Comparison of ENCODE assay signal across 8 cellular contexts in genomic region chr9:127396253-127396807, GRCh38. TPM values are rescaled to one million over a fixed set of nuclear protein-coding genes. Genes with fewer than 3 reads are reported as not detected.
DNase-seq lines count a peak whose midpoint lies in the region; ATAC-seq, FAIRE-seq and TF ChIP-seq lines count a peak whose summit lies in the region.

No MANE protein-coding gene starts in this region.

- no peaks in the 10 kb centered on the region; a peak in 1 of 5 replicates for H3K27me3 ChIP-seq in K562 (ENCODE audit: control insufficient read depth in 2 of 2, insufficient read depth in 2 of 2, low read length in 2 of 2)

- H3K27ac ChIP-seq in K562 (ENCODE audit: extremely low read depth, low read depth, low read length), result no peak overlapping the region
- no peak overlapping the region for H3K27ac ChIP-seq in urinary bladder (ENCODE audit: low read depth)

- in situ Hi-C loops in K562 (cut with MboI) (no loop called here), ACHN (cut with HindIII; ENCODE audit: low pct_ligation_motif_present, low pct_unique_long_range_greater_than_20kb, low sequenced_read_pairs) (no loop called here)

- ATAC-seq in K562 (peak; percentile 10; the same call in 2 of the 3 replicates), memory B cell (ENCODE audit: low read depth) (no peak), HG02870 (IDR thresholded peaks at IDR 0.05; ENCODE audit: unreplicated experiment) (no peak)

- intact Hi-C loops in K562 (cut with micrococcal nuclease), result loop anchor here (5.0 kb wide), 1 partner anchor 179 kb away; no protein-coding TSS in a partner anchor

- peak overlapping the region; percentile 86 for H3K4me2 ChIP-seq in K562 (ENCODE audit: insufficient read depth, low read length)

- peak overlapping the region; percentile 40 for H3K4me3 ChIP-seq in K562
- peak overlapping the region; percentile 24 for H3K4me3 ChIP-seq in urinary bladder (ENCODE audit: low read depth, low read length)

- peak overlapping the region; percentile 60 for H3K4me3 Mint-ChIP-seq in activated naive CD8-positive, alpha-beta T cell
- H3K4me3 Mint-ChIP-seq in activated naive CD8-positive, alpha-beta T cell treated with anti-CD3 and anti-CD28 coated beads for 36 hours, result no peak overlapping the region
- peak overlapping the region; percentile 85 for H3K4me3 Mint-ChIP-seq in memory B cell

- no peaks in the 10 kb centered on the region for H3K9me3 ChIP-seq in K562 (replicated peaks; ENCODE audit: control insufficient read depth, insufficient read depth, low read depth, low read length)

- peaks cover 51% of the 10 kb centered on the region for H3K27me3 Mint-ChIP-seq in activated naive CD8-positive, alpha-beta T cell
- H3K27me3 Mint-ChIP-seq in activated naive CD8-positive, alpha-beta T cell treated with anti-CD3 and anti-CD28 coated beads for 36 hours, result peaks cover 89% of the 10 kb centered on the region
- H3K27me3 Mint-ChIP-seq in memory B cell, result peaks cover 3% of the 10 kb centered on the region

- no peak for TF ChIP-seq CTCF in K562 (IDR thresholded peaks at IDR 0.05 in 2 of 3, conservative IDR thresholded peaks at IDR 0.05 in 1 of 3; ENCODE audit: insufficient read depth in 2 of 3, low read depth in 1 of 3, low read length in 3 of 3)

- no peak for TF ChIP-seq EP300 in K562 (IDR thresholded peaks at IDR 0.05; ENCODE audit: low read length)

- no peak overlapping the region for H3K27ac Mint-ChIP-seq in activated naive CD8-positive, alpha-beta T cell
- H3K27ac Mint-ChIP-seq in activated naive CD8-positive, alpha-beta T cell treated with anti-CD3 and anti-CD28 coated beads for 36 hours, result no peak overlapping the region
- H3K27ac Mint-ChIP-seq in memory B cell, result no peak overlapping the region

- H3K4me1 ChIP-seq in K562 (replicated peaks in 1 of 2; ENCODE audit: control insufficient read depth in 2 of 2, insufficient read depth in 2 of 2, low read length in 2 of 2) (peaks cover 17 to 25% of the 10 kb centered on the region in 2 experiments; a peak in 3 of 5 replicates), urinary bladder (ENCODE audit: insufficient read depth) (no peaks in the 10 kb centered on the region)

- POLR2A ChIA-PET in K562 (lab: Yijun Ruan, JAX), result interaction anchor here (0.7 to 1.7 kb wide), 8 partner anchors 11 to 517 kb away, joined by 3 to 7 read pairs (median 4); partner anchors contain the start of genes LRSAM1, RPL12 and ZNF79

- no peak for FAIRE-seq in K562 (lab: Jason Lieb, UNC)

- TF ChIP-seq POLR2A in K562 (conservative IDR thresholded peaks at IDR 0.05), result no peak

- WGBS in K562 (ENCODE audit: insufficient coverage, low coverage, missing lambda C conversion rate), result 1% methylated on average over 27 of the region's 27 CpGs
- 5% methylated on average over 27 of the region's 27 CpGs for WGBS in urinary bladder

- no peaks in the 10 kb centered on the region for H3K79me2 ChIP-seq in K562 (ENCODE audit: control insufficient read depth, insufficient read depth, low read length)

- H4K20me1 ChIP-seq in K562 (replicated peaks; ENCODE audit: control insufficient read depth, insufficient read depth, low read length), result peaks cover 4% of the 10 kb centered on the region; the same call in 1 of the 2 replicates

- H3K9me3 Mint-ChIP-seq in activated naive CD8-positive, alpha-beta T cell (ENCODE audit: low read depth), result no peaks in the 10 kb centered on the region
- no peaks in the 10 kb centered on the region for H3K9me3 Mint-ChIP-seq in activated naive CD8-positive, alpha-beta T cell treated with anti-CD3 and anti-CD28 coated beads for 36 hours
- H3K9me3 Mint-ChIP-seq in memory B cell, result no peaks in the 10 kb centered on the region

- TF ChIP-seq RAD21 in K562 (CRISPR knock-in tag; conservative IDR thresholded peaks at IDR 0.05 in 1 of 2, IDR thresholded peaks at IDR 0.05 in 1 of 2), result no peak

- H3K4me1 Mint-ChIP-seq in activated naive CD8-positive, alpha-beta T cell (ENCODE audit: low read depth), result peaks cover 12% of the 10 kb centered on the region
- peaks cover 11% of the 10 kb centered on the region for H3K4me1 Mint-ChIP-seq in activated naive CD8-positive, alpha-beta T cell treated with anti-CD3 and anti-CD28 coated beads for 36 hours
- H3K4me1 Mint-ChIP-seq in memory B cell, result peaks cover 9% of the 10 kb centered on the region

- BruUV-seq in K562 (replicated peaks; lab: Mats Ljungman, UMichigan), result no TSS peak

- H3K36me3 Mint-ChIP-seq in activated naive CD8-positive, alpha-beta T cell, result no peaks in the 10 kb centered on the region
- no peaks in the 10 kb centered on the region for H3K36me3 Mint-ChIP-seq in activated naive CD8-positive, alpha-beta T cell treated with anti-CD3 and anti-CD28 coated beads for 36 hours
- no peaks in the 10 kb centered on the region for H3K36me3 Mint-ChIP-seq in memory B cell

- no peaks in the 10 kb centered on the region for H3K36me3 ChIP-seq in K562 (ENCODE audit: control insufficient read depth, insufficient read depth, low read length)
- H3K36me3 ChIP-seq in urinary bladder (ENCODE audit: insufficient read depth), result no peaks in the 10 kb centered on the region

- peak overlapping the region; percentile 96 for H2AFZ ChIP-seq in K562 (ENCODE audit: low read depth, low read length)

- CTCF ChIA-PET in K562 (lab: Yijun Ruan, JAX; ENCODE audit: low intra/inter-chr PET ratio), result no interaction called here

- no peak for DNase-seq in activated naive CD8-positive, alpha-beta T cell treated with anti-CD3 and anti-CD28 coated beads for 36 hours
- DNase-seq in K562 (ENCODE audit: extremely low read depth in 1 of 4, low spot score in 3 of 4) (no peak), memory B cell (ENCODE audit: low spot score in 2 of 2) (no peak), ACHN (no peak), HCEC 1CT (no peak)

- no peaks in the 10 kb centered on the region for H3K9me1 ChIP-seq in K562 (ENCODE audit: control insufficient read depth, insufficient read depth, low read length)

- H3K9ac ChIP-seq in K562 (ENCODE audit: insufficient read depth in 1 of 2, low read depth in 2 of 2, low read length in 2 of 2), result peak overlapping the region in 1 of 2 experiments; percentile 76; a peak in 2 of 4 replicates

RNA-seq across cellular contexts. Expression of gene SLC2A8, which starts 0.6 kb away (rescaled TPM):
- 1 to 10 TPM; 1.0 to 1.9 TPM for total RNA-seq in activated naive CD8-positive, alpha-beta T cell treated with anti-CD3 and anti-CD28 coated beads for 36 hours
- total RNA-seq in K562 (2011; cell fraction: chromatin; rRNA removed; ENCODE audit: low replicate concordance), result 9.0 and 31.6 TPM in 2 replicates
- total RNA-seq in K562 (2011; cell fraction: nucleolus; rRNA removed), result 24.8 and 24.9 TPM in 2 replicates
- 12.1 and 16.1 TPM in 2 replicates for total RNA-seq in K562 (2011; cell fraction: nucleoplasm; rRNA removed)
- 9.7 and 12.6 TPM in 2 replicates for total RNA-seq in K562 (2014; rRNA removed)
- total RNA-seq in K562 (2014; rRNA removed; fragmentation: Illumina TruSeq; extraction: Trizol), result 1.6 and 2.4 TPM in 2 replicates
- total RNA-seq in K562 (2015; rRNA removed; fragmentation: Illumina TruSeq; extraction: Trizol), result 5.2 and 6.7 TPM in 2 replicates
- total RNA-seq in K562 (2021), result 10.3 and 12.9 TPM in 2 replicates
- 5.4 and 8.1 TPM in 2 replicates for polyA plus RNA-seq in K562 (2011; rRNA removed)
- 7.3 and 17.7 TPM in 2 replicates for polyA plus RNA-seq in K562 (2011; cell fraction: cytosol; rRNA removed)
- 22.0 and 29.9 TPM in 2 replicates for polyA plus RNA-seq in K562 (2011; cell fraction: nucleus; rRNA removed)
- polyA plus RNA-seq in K562 (2012), result 6.4 and 7.8 TPM in 2 replicates
- 3.6 and 6.2 TPM in 2 replicates for polyA plus RNA-seq in K562 (2014; fragmentation: Illumina TruSeq; extraction: Trizol)
- polyA plus RNA-seq in K562 (2014; fragmentation: Nextera tagmentation; extraction: Ambion mirVana), result 1 to 10 TPM in 1 of 2 experiments, under 1 TPM in 1; 0.13 to 1.1 TPM
- polyA plus RNA-seq in K562 (2014; rRNA removed), result 9.9 and 10.4 TPM in 2 replicates
- 2.7 and 2.9 TPM in 2 replicates for polyA minus RNA-seq in K562 (2011; rRNA and poly(A)+ RNA removed)
- 6.7 and 7.1 TPM in 2 replicates for polyA minus RNA-seq in K562 (2011; cell fraction: cytosol; rRNA and poly(A)+ RNA removed)
- 8.3 and 8.9 TPM in 2 replicates for polyA minus RNA-seq in K562 (2011; cell fraction: nucleus; rRNA and poly(A)+ RNA removed)
- 20.8 TPM for total RNA-seq in urinary bladder
- polyA plus RNA-seq in urinary bladder, result 140 TPM

RNA-seq across cellular contexts. Expression of gene ZNF79, which starts 27.9 kb away (rescaled TPM):
- total RNA-seq in activated naive CD8-positive, alpha-beta T cell treated with anti-CD3 and anti-CD28 coated beads for 36 hours, result 1 to 10 TPM; 7.7 to 8.6 TPM
- total RNA-seq in K562 (2011; cell fraction: chromatin; rRNA removed; ENCODE audit: low replicate concordance), result 23.5 and 37.2 TPM in 2 replicates
- 21.8 and 28.7 TPM in 2 replicates for total RNA-seq in K562 (2011; cell fraction: nucleolus; rRNA removed)
- 13.2 and 19.8 TPM in 2 replicates for total RNA-seq in K562 (2011; cell fraction: nucleoplasm; rRNA removed)
- 6.0 and 6.6 TPM in 2 replicates for total RNA-seq in K562 (2014; rRNA removed)
- 5.3 and 5.6 TPM in 2 replicates for total RNA-seq in K562 (2014; rRNA removed; fragmentation: Illumina TruSeq; extraction: Trizol)
- 6.3 and 7.0 TPM in 2 replicates for total RNA-seq in K562 (2015; rRNA removed; fragmentation: Illumina TruSeq; extraction: Trizol)
- 6.3 and 6.4 TPM in 2 replicates for total RNA-seq in K562 (2021)
- 2.7 and 3.4 TPM in 2 replicates for polyA plus RNA-seq in K562 (2011; rRNA removed)
- polyA plus RNA-seq in K562 (2011; cell fraction: cytosol; rRNA removed), result 2.5 and 2.8 TPM in 2 replicates
- polyA plus RNA-seq in K562 (2011; cell fraction: nucleus; rRNA removed), result 3.9 and 4.7 TPM in 2 replicates
- polyA plus RNA-seq in K562 (2012), result 3.0 and 3.1 TPM in 2 replicates
- 4.1 and 4.3 TPM in 2 replicates for polyA plus RNA-seq in K562 (2014; fragmentation: Illumina TruSeq; extraction: Trizol)
- under 1 TPM; 0.62 to 0.70 TPM for polyA plus RNA-seq in K562 (2014; fragmentation: Nextera tagmentation; extraction: Ambion mirVana)
- polyA plus RNA-seq in K562 (2014; rRNA removed), result 3.7 and 5.1 TPM in 2 replicates
- 13.0 and 14.1 TPM in 2 replicates for polyA minus RNA-seq in K562 (2011; rRNA and poly(A)+ RNA removed)
- 5.1 and 5.7 TPM in 2 replicates for polyA minus RNA-seq in K562 (2011; cell fraction: cytosol; rRNA and poly(A)+ RNA removed)
- 9.2 and 10.7 TPM in 2 replicates for polyA minus RNA-seq in K562 (2011; cell fraction: nucleus; rRNA and poly(A)+ RNA removed)
- total RNA-seq in urinary bladder, result 10.7 TPM
- polyA plus RNA-seq in urinary bladder, result 6.7 TPM

RNA-seq across cellular contexts. Expression of gene RPL12, which starts 54.9 kb away (rescaled TPM):
- total RNA-seq in activated naive CD8-positive, alpha-beta T cell treated with anti-CD3 and anti-CD28 coated beads for 36 hours, result 1,000 to 10,000 TPM; 2,007 to 2,108 TPM
- total RNA-seq in K562 (2011; cell fraction: chromatin; rRNA removed; ENCODE audit: low replicate concordance), result 400 and 555 TPM in 2 replicates
- total RNA-seq in K562 (2011; cell fraction: nucleolus; rRNA removed), result 648 and 678 TPM in 2 replicates
- total RNA-seq in K562 (2011; cell fraction: nucleoplasm; rRNA removed), result 701 and 1,157 TPM in 2 replicates
- total RNA-seq in K562 (2014; rRNA removed), result 1,796 and 1,973 TPM in 2 replicates
- 2,499 and 2,531 TPM in 2 replicates for total RNA-seq in K562 (2014; rRNA removed; fragmentation: Illumina TruSeq; extraction: Trizol)
- 3,220 and 3,261 TPM in 2 replicates for total RNA-seq in K562 (2015; rRNA removed; fragmentation: Illumina TruSeq; extraction: Trizol)
- total RNA-seq in K562 (2021), result 1,614 and 1,743 TPM in 2 replicates
- 2,587 and 3,088 TPM in 2 replicates for polyA plus RNA-seq in K562 (2011; rRNA removed)
- 2,689 and 4,292 TPM in 2 replicates for polyA plus RNA-seq in K562 (2011; cell fraction: cytosol; rRNA removed)
- 951 and 1,340 TPM in 2 replicates for polyA plus RNA-seq in K562 (2011; cell fraction: nucleus; rRNA removed)
- polyA plus RNA-seq in K562 (2012), result 1,770 and 3,341 TPM in 2 replicates
- 4,080 and 4,558 TPM in 2 replicates for polyA plus RNA-seq in K562 (2014; fragmentation: Illumina TruSeq; extraction: Trizol)
- polyA plus RNA-seq in K562 (2014; fragmentation: Nextera tagmentation; extraction: Ambion mirVana), result 1,000 to 10,000 TPM; 2,219 to 2,376 TPM
- polyA plus RNA-seq in K562 (2014; rRNA removed), result 2,953 and 3,005 TPM in 2 replicates
- 933 and 1,147 TPM in 2 replicates for polyA minus RNA-seq in K562 (2011; rRNA and poly(A)+ RNA removed)
- polyA minus RNA-seq in K562 (2011; cell fraction: cytosol; rRNA and poly(A)+ RNA removed), result 732 and 781 TPM in 2 replicates
- polyA minus RNA-seq in K562 (2011; cell fraction: nucleus; rRNA and poly(A)+ RNA removed), result 303 and 594 TPM in 2 replicates
- 973 TPM for total RNA-seq in urinary bladder
- 3,354 TPM for polyA plus RNA-seq in urinary bladder

RNA-seq across cellular contexts. Expression of gene LRSAM1, which starts 55.0 kb away (rescaled TPM):
- total RNA-seq in activated naive CD8-positive, alpha-beta T cell treated with anti-CD3 and anti-CD28 coated beads for 36 hours, result 10 to 100 TPM; 17.7 to 20.7 TPM
- 55.1 and 93.1 TPM in 2 replicates for total RNA-seq in K562 (2011; cell fraction: chromatin; rRNA removed; ENCODE audit: low replicate concordance)
- total RNA-seq in K562 (2011; cell fraction: nucleolus; rRNA removed), result 44.6 and 44.7 TPM in 2 replicates
- total RNA-seq in K562 (2011; cell fraction: nucleoplasm; rRNA removed), result 34.8 and 38.2 TPM in 2 replicates
- 9.0 and 9.9 TPM in 2 replicates for total RNA-seq in K562 (2014; rRNA removed)
- total RNA-seq in K562 (2014; rRNA removed; fragmentation: Illumina TruSeq; extraction: Trizol), result 3.2 and 4.1 TPM in 2 replicates
- 4.6 and 5.5 TPM in 2 replicates for total RNA-seq in K562 (2015; rRNA removed; fragmentation: Illumina TruSeq; extraction: Trizol)
- total RNA-seq in K562 (2021), result 16.2 and 16.9 TPM in 2 replicates
- polyA plus RNA-seq in K562 (2011; rRNA removed), result 4.7 and 6.1 TPM in 2 replicates
- 3.1 and 6.4 TPM in 2 replicates for polyA plus RNA-seq in K562 (2011; cell fraction: cytosol; rRNA removed)
- 20.1 and 28.5 TPM in 2 replicates for polyA plus RNA-seq in K562 (2011; cell fraction: nucleus; rRNA removed)
- polyA plus RNA-seq in K562 (2012), result 6.8 and 13.7 TPM in 2 replicates
- 6.2 and 7.4 TPM in 2 replicates for polyA plus RNA-seq in K562 (2014; fragmentation: Illumina TruSeq; extraction: Trizol)
- polyA plus RNA-seq in K562 (2014; fragmentation: Nextera tagmentation; extraction: Ambion mirVana), result under 1 TPM; 0.07 to 0.32 TPM
- polyA plus RNA-seq in K562 (2014; rRNA removed), result 8.5 and 11.3 TPM in 2 replicates
- 8.0 and 9.1 TPM in 2 replicates for polyA minus RNA-seq in K562 (2011; rRNA and poly(A)+ RNA removed)
- polyA minus RNA-seq in K562 (2011; cell fraction: cytosol; rRNA and poly(A)+ RNA removed), result 5.1 and 7.0 TPM in 2 replicates
- polyA minus RNA-seq in K562 (2011; cell fraction: nucleus; rRNA and poly(A)+ RNA removed), result 14.7 and 16.1 TPM in 2 replicates
- 12.6 TPM for total RNA-seq in urinary bladder
- 21.2 TPM for polyA plus RNA-seq in urinary bladder
